Comparison of ENCODE assay signal across 15 cellular contexts in genomic region chr7:17099083-17099973, GRCh38.
DNase-seq lines count a peak whose midpoint lies in the region; ATAC-seq and TF ChIP-seq lines count a peak whose summit lies in the region.
"Had no signal": no experiment of that assay in that cellular context is flagged by ENCODE, and none has a peak within 500 bp of the region (broad histone marks: within the 10 kb centered on the region; RNA-seq: fewer than 3 reads in every experiment).

No MANE protein-coding gene starts in this region.

- H3K4me3 ChIP-seq in Panc1 (ENCODE audit: low read depth in 2 of 2, low read length in 2 of 2) = no peak overlapping the region
- H3K4me3 ChIP-seq: ascending aorta; BLaER1 treated with 17β-estradiol and CSF1 and Interleukin-3, amounts not matched to agents 10 nM and 100 nM; esophagus muscularis mucosa had no signal

- no peak for TF ChIP-seq CTCF in Panc1 (IDR thresholded peaks at IDR 0.05)
- no peak for TF ChIP-seq CTCF in omental fat pad (IDR thresholded peaks at IDR 0.05)

- ATAC-seq in Panc1 (peak; percentile 68), omental fat pad (ENCODE audit: low FRiP score) (peak; percentile 96), GM18511 (IDR thresholded peaks at IDR 0.05; ENCODE audit: unreplicated experiment) (no peak), GM21381 (IDR thresholded peaks at IDR 0.05; ENCODE audit: unreplicated experiment) (no peak), HG03469 (IDR thresholded peaks at IDR 0.05; ENCODE audit: unreplicated experiment) (no peak)
- ATAC-seq: activated CD8-positive, alpha-beta memory T cell treated with anti-CD3 and anti-CD28 coated beads, Interleukin-2, amount 10 ng/mL, durations not matched to agents 7 days and 5 days had no signal

- 0 out of 2 replicates have a peak, but pooled peaks cover 3% of the 10 kb centered on the region for H3K4me1 ChIP-seq in Panc1 (ENCODE audit: control insufficient read depth, insufficient read depth, low read length)
- H3K4me1 ChIP-seq: ascending aorta had no signal

- CTCF ChIA-PET in Panc1 (lab: Charles Lee) = no interaction called here

- intact Hi-C loops in Panc1 (cut with micrococcal nuclease; ENCODE audit: unreplicated experiment) = no loop called here

- no TSS peak for BruUV-seq in Panc1 (replicated peaks; lab: Mats Ljungman, UMichigan)

- H3K27ac ChIP-seq in Panc1 (ENCODE audit: low read length) = no peak overlapping the region
- H3K27ac ChIP-seq: ascending aorta; BLaER1 treated with 17β-estradiol and CSF1 and Interleukin-3, amounts not matched to agents 10 nM and 100 nM; esophagus muscularis mucosa had no signal

- peak; percentile 29 for DNase-seq in Daoy (ENCODE audit: low read depth)
- DNase-seq in Panc1 (ENCODE audit: low read depth, low spot score) = no peak
- DNase-seq in fibroblast of gingiva (ENCODE audit: low read depth) = peak; percentile 85
- DNase-seq in omental fat pad (ENCODE audit: low spot score) = no peak
- no peak for DNase-seq in nucleus accumbens (lab: John Stamatoyannopoulos, UW)
- DNase-seq: activated CD8-positive, alpha-beta memory T cell treated with anti-CD3 and anti-CD28 coated beads, Interleukin-2, amount 10 ng/mL, durations not matched to agents 7 days and 5 days; HFFc6; NCI-H1417; retina had no signal

- 0 out of 2 replicates have a peak, but pooled peaks cover 2% of the 10 kb centered on the region for H3K9me3 ChIP-seq in Panc1 (ENCODE audit: control insufficient read depth, insufficient read depth, low read depth, low read length)
- H3K9me3 ChIP-seq: ascending aorta, esophagus muscularis mucosa had no signal

- in situ Hi-C loops in Panc1 (cut with HindIII; ENCODE audit: low pct_unique_long_range_greater_than_20kb, low sequenced_read_pairs) = no loop called here

- H3K36me3 ChIP-seq in Panc1 (ENCODE audit: control insufficient read depth, insufficient read depth, low read length) = no peaks in the 10 kb centered on the region
- H3K36me3 ChIP-seq: ascending aorta; BLaER1 treated with 17β-estradiol and CSF1 and Interleukin-3, amounts not matched to agents 10 nM and 100 nM; esophagus muscularis mucosa had no signal

- no peaks in the 10 kb centered on the region for H3K27me3 ChIP-seq in Panc1 (ENCODE audit: control insufficient read depth, insufficient read depth, low read length)
- H3K27me3 ChIP-seq: ascending aorta; BLaER1 treated with 17β-estradiol and CSF1 and Interleukin-3, amounts not matched to agents 10 nM and 100 nM; esophagus muscularis mucosa had no signal

- POLR2A ChIA-PET in Panc1 (lab: Charles Lee) = no interaction called here

Comparison
In these comparisons a context has a peak if more than half of its experiments do, and no peak if none do; other contexts are left out.
1. DNase-seq: peak in Daoy (single experiment) and fibroblast of gingiva (single experiment); none in Panc1 (single experiment), omental fat pad (single experiment) and nucleus accumbens (0 of 56).
2. ATAC-seq: peak in Panc1 (single experiment) and omental fat pad (single experiment); none in GM18511 (single experiment), GM21381 (single experiment) and HG03469 (single experiment).